33 cellular contexts compared by ENCODE assay signal in the genomic region with DNA sequence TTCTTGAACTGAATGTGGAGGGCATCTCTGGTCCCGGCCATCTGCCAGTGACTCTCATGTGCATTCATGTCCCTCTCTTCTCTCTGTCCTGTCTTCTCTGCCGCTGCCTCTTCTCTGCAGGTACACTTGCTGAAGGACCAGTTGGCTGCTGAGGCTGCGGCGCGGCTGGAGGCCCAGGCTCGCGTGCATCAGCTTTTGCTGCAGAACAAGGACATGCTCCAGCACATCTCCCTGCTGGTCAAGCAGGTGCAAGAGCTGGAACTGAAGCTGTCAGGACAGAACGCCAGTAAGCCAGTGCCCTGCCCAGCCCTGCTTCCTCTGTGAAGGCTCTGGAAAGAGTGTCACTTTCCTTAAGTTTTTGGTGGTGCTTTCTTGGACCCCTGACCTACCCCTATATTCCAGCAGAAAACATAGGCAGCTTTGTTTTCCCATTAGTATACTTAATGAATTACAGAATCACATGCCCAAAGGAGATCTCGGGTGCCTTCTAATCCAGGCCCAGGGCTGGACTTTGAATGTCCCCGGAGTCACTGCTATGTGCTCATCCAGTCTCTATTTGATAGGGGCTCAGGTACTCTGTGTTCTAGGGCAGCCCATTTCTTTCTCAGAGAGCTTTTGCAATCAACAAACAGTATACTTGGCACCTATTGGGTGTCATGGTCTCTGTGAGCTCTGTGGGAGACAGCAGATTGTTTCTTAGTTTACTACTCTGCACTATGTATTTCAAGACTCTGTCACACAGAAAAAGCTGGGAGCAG. TPM values are rescaled to one million over a fixed set of nuclear protein-coding genes. Genes with fewer than 3 reads are reported as not detected.
"Had no signal": no experiment of that assay in that cellular context is flagged by ENCODE, and none has a peak within 500 bp of the region (broad histone marks: within the 10 kb centered on the region; RNA-seq: fewer than 3 reads in every experiment).

No MANE protein-coding gene starts in this region.

- ATAC-seq: naive thymus-derived CD4-positive, alpha-beta T cell; natural killer cell; pancreas; sciatic nerve; stimulated activated memory B cell treated with anti-CD40 and anti-IgM and Interleukin-4, amounts not matched to agents 10 μg/mL and 1 μg/mL and 100 μg/mL, for 72 hours; stimulated activated naive CD8-positive, alpha-beta T cell treated with anti-CD3 and anti-CD28 coated beads, Interleukin-15, amount 100 ng/mL, for 72 hours; stimulated activated naive CD8-positive, alpha-beta T cell treated with anti-CD3 and anti-CD28 coated beads, Interleukin-15, Interleukin-2, amounts not matched to agents 100 U/mL and 50 U/mL, for 24 hours had no signal

- H3K9me3 ChIP-seq: pancreas, prostate gland, right atrium auricular region, spleen, suprapubic skin, testis, tibial artery, transverse colon, vagina had no signal

- H3K4me1 ChIP-seq: neural progenitor cell, pancreas, prostate gland, right atrium auricular region, spleen, testis, tibial artery, vagina had no signal

- H3K36me3 ChIP-seq: neural progenitor cell, pancreas, prostate gland, right atrium auricular region, suprapubic skin, transverse colon, vagina had no signal

- H3K27ac ChIP-seq: neural progenitor cell, pancreas, prostate gland, right atrium auricular region, skin epidermis, spleen, suprapubic skin, testis, tibial artery, transverse colon, vagina had no signal

- H3K4me3 ChIP-seq: neural progenitor cell, pancreas, prostate gland, right atrium auricular region, skin epidermis, spleen, suprapubic skin, testis, tibial artery, transverse colon, vagina had no signal

- FAIRE-seq: pancreas, urothelium cell line had no signal

- DNase-seq: naive thymus-derived CD4-positive, alpha-beta T cell; natural killer cell; occipital lobe; pancreas; retina; spleen; stimulated activated CD4-positive, alpha-beta T cell treated with anti-CD3 and anti-CD28 coated beads, Interleukin-12 subunit alpha, Interleukin-12 subunit beta, amount 100 ng/mL, for 4 hours; stimulated activated CD4-positive, alpha-beta T cell treated with anti-CD3 and anti-CD28 coated beads, Interleukin-1b, Interleukin-23, amount 100 ng/mL, for 48 hours; stimulated activated CD4-positive, alpha-beta T cell treated with anti-CD3 and anti-CD28 coated beads, Interleukin-4, amount 100 ng/mL, for 1 hour; stimulated activated CD4-positive, alpha-beta T cell treated with anti-CD3 and anti-CD28 coated beads, Interleukin-4, amount 100 ng/mL, for 4 hours; stimulated activated CD8-positive, alpha-beta memory T cell treated with anti-CD3 and anti-CD28 coated beads, Interleukin-4, amount 100 ng/mL, for 48 hours; stimulated activated naive CD4-positive, alpha-beta T cell; stimulated activated naive CD8-positive, alpha-beta T cell treated with anti-CD3 and anti-CD28 coated beads, Interleukin-15, amount 100 ng/mL, for 72 hours; stimulated activated naive CD8-positive, alpha-beta T cell treated with anti-CD3 and anti-CD28 coated beads, Interleukin-15, Interleukin-2, amounts not matched to agents 100 U/mL and 50 U/mL, for 24 hours; substantia nigra; testis; transverse colon had no signal

- H3K27me3 ChIP-seq: neural progenitor cell, pancreas, right atrium auricular region, suprapubic skin, testis, tibial artery, transverse colon, vagina had no signal

RNA-seq across cellular contexts. Expression of a gene that starts 11.2 kb away (rescaled TPM):
- total RNA-seq: naive thymus-derived CD4-positive, alpha-beta T cell; natural killer cell; occipital lobe; osteocyte; pancreas; posterior vena cava; pulmonary artery endothelial cell; right atrium auricular region; sciatic nerve; spleen; suprapubic skin; transverse colon; ureter; vagina had no signal
- polyA plus RNA-seq: naive thymus-derived CD4-positive, alpha-beta T cell; neural cell; pancreas; spleen; thymus had no signal

RNA-seq across cellular contexts. Expression of a gene that starts 16.1 kb away (rescaled TPM):
- polyA plus RNA-seq: naive thymus-derived CD4-positive, alpha-beta T cell had no signal

RNA-seq across cellular contexts. Expression of a gene that starts 46.5 kb away (rescaled TPM):
- total RNA-seq: occipital lobe, osteocyte, prostate gland, pulmonary artery endothelial cell, suprapubic skin, vagina had no signal
- polyA plus RNA-seq: neural cell, pancreas had no signal
